ENCODE assay signal across 1 cellular context in the genomic region with DNA sequence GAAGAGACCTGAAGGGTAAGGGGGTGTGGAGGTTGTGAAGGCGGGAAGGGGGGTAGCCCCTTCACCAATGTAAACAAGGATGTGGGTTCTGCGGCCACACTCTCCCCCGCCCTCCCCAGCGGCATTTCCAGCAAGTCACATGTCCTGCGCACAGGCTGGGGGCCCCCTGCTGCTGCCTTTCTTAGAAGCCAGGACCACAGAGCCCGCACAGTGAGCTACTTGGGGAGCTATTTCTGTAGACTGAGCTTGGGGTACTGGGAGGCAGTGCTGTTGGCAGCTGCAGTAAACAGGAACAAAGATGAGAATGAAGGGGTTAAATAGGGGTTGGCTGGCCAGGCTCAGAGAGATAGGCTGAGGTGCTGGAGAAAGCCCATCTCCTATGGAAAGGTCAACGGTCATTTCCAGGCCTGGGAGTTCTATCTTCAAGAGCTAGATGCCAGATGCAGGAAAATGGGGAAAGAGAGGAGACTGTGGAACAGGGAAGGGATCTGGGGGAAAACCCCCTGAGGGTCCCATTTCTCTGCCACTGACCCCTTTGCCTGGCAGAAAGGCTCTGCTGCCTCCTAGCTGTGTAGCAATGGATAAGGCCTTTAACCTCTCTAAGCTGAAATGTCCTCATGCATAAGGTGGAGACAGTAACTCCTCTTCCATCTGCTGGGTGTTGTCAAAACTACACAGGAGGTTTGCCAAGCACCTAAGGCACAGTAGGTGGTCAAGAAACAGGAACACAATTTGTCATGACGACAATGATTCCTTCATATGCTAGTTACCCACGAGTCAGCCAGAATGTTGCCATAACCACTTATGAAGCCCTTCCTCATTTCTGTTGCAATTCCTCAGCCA.
TF ChIP-seq lines count a peak whose summit lies in the region.

No MANE protein-coding gene starts in this region.

TF ChIP-seq in GM12878, 131 proteins besides CTCF, POLR2A, EP300 and RAD21 (continued from another document and continues in another):
- TF ChIP-seq, protein P1, sequence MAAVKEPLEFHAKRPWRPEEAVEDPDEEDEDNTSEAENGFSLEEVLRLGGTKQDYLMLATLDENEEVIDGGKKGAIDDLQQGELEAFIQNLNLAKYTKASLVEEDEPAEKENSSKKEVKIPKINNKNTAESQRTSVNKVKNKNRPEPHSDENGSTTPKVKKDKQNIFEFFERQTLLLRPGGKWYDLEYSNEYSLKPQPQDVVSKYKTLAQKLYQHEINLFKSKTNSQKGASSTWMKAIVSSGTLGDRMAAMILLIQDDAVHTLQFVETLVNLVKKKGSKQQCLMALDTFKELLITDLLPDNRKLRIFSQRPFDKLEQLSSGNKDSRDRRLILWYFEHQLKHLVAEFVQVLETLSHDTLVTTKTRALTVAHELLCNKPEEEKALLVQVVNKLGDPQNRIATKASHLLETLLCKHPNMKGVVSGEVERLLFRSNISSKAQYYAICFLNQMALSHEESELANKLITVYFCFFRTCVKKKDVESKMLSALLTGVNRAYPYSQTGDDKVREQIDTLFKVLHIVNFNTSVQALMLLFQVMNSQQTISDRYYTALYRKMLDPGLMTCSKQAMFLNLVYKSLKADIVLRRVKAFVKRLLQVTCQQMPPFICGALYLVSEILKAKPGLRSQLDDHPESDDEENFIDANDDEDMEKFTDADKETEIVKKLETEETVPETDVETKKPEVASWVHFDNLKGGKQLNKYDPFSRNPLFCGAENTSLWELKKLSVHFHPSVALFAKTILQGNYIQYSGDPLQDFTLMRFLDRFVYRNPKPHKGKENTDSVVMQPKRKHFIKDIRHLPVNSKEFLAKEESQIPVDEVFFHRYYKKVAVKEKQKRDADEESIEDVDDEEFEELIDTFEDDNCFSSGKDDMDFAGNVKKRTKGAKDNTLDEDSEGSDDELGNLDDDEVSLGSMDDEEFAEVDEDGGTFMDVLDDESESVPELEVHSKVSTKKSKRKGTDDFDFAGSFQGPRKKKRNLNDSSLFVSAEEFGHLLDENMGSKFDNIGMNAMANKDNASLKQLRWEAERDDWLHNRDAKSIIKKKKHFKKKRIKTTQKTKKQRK (IDR thresholded peaks at IDR 0.05; ENCODE audit: low read depth, low read length), result no peak
- no peak for TF ChIP-seq ZNF622 (IDR thresholded peaks at IDR 0.05)
- TF ChIP-seq RELA (IDR thresholded peaks at IDR 0.05; ENCODE audit: borderline replicate concordance, partially characterized antibody), result peak; percentile 89
- TF ChIP-seq SUPT20H (IDR thresholded peaks at IDR 0.05; ENCODE audit: borderline replicate concordance, control insufficient read depth, low read depth, low read length), result no peak
- TF ChIP-seq TARDBP (IDR thresholded peaks at IDR 0.05; ENCODE audit: borderline replicate concordance), result no peak
- no peak; a peak in 1 of 4 replicates for TF ChIP-seq CEBPB (IDR thresholded peaks at IDR 0.05; ENCODE audit: borderline replicate concordance in 1 of 2, low read depth in 2 of 2, low read length in 2 of 2)
- peak; percentile 89 for TF ChIP-seq GATAD2B (conservative IDR thresholded peaks at IDR 0.05; ENCODE audit: low read depth)
- TF ChIP-seq, protein P2, sequence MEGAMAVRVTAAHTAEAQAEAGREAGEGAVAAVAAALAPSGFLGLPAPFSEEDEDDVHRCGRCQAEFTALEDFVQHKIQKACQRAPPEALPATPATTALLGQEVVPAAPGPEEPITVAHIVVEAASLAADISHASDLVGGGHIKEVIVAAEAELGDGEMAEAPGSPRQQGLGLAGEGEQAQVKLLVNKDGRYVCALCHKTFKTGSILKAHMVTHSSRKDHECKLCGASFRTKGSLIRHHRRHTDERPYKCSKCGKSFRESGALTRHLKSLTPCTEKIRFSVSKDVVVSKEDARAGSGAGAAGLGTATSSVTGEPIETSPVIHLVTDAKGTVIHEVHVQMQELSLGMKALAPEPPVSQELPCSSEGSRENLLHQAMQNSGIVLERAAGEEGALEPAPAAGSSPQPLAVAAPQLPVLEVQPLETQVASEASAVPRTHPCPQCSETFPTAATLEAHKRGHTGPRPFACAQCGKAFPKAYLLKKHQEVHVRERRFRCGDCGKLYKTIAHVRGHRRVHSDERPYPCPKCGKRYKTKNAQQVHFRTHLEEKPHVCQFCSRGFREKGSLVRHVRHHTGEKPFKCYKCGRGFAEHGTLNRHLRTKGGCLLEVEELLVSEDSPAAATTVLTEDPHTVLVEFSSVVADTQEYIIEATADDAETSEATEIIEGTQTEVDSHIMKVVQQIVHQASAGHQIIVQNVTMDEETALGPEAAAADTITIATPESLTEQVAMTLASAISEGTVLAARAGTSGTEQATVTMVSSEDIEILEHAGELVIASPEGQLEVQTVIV (IDR thresholded peaks at IDR 0.05; ENCODE audit: borderline replicate concordance, partially characterized antibody), result no peak
- 0 out of 2 replicates have a peak, but pooled peaks have one; percentile 11 for TF ChIP-seq RCOR1 (conservative IDR thresholded peaks at IDR 0.05; ENCODE audit: low read depth, low read length)
- TF ChIP-seq CHD4 (IDR thresholded peaks at IDR 0.05), result no peak
- TF ChIP-seq WRNIP1 (IDR thresholded peaks at IDR 0.05; ENCODE audit: borderline replicate concordance, low read depth, low read length), result peak; percentile 42; the same call in 1 of the 2 replicates
- no peak for TF ChIP-seq HDGF (IDR thresholded peaks at IDR 0.05)
- TF ChIP-seq ZNF384 (IDR thresholded peaks at IDR 0.05; ENCODE audit: borderline replicate concordance, low read depth, low read length), result no peak; the same call in 1 of the 2 replicates
- TF ChIP-seq DPF2 (IDR thresholded peaks at IDR 0.05), result peak; percentile 87
- TF ChIP-seq RB1 (IDR thresholded peaks at IDR 0.05; ENCODE audit: borderline replicate concordance), result peak; percentile 76; the same call in 1 of the 2 replicates
- TF ChIP-seq ZBED1 (IDR thresholded peaks at IDR 0.05; ENCODE audit: borderline replicate concordance), result peak; percentile 24; the same call in 1 of the 2 replicates
- peak; percentile 90 for TF ChIP-seq TCF12 (IDR thresholded peaks at IDR 0.05; ENCODE audit: low read depth, low read length)
- TF ChIP-seq ZNF24 (IDR thresholded peaks at IDR 0.05), result peak; percentile 34; the same call in 1 of the 2 replicates
- no peak for TF ChIP-seq SRF (IDR thresholded peaks at IDR 0.05; ENCODE audit: low read depth in 2 of 2, low read length in 2 of 2)
- peak; percentile 32; the same call in 1 of the 2 replicates for TF ChIP-seq NR2C1 (IDR thresholded peaks at IDR 0.05)
- TF ChIP-seq, protein P3, sequence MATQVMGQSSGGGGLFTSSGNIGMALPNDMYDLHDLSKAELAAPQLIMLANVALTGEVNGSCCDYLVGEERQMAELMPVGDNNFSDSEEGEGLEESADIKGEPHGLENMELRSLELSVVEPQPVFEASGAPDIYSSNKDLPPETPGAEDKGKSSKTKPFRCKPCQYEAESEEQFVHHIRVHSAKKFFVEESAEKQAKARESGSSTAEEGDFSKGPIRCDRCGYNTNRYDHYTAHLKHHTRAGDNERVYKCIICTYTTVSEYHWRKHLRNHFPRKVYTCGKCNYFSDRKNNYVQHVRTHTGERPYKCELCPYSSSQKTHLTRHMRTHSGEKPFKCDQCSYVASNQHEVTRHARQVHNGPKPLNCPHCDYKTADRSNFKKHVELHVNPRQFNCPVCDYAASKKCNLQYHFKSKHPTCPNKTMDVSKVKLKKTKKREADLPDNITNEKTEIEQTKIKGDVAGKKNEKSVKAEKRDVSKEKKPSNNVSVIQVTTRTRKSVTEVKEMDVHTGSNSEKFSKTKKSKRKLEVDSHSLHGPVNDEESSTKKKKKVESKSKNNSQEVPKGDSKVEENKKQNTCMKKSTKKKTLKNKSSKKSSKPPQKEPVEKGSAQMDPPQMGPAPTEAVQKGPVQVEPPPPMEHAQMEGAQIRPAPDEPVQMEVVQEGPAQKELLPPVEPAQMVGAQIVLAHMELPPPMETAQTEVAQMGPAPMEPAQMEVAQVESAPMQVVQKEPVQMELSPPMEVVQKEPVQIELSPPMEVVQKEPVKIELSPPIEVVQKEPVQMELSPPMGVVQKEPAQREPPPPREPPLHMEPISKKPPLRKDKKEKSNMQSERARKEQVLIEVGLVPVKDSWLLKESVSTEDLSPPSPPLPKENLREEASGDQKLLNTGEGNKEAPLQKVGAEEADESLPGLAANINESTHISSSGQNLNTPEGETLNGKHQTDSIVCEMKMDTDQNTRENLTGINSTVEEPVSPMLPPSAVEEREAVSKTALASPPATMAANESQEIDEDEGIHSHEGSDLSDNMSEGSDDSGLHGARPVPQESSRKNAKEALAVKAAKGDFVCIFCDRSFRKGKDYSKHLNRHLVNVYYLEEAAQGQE (IDR thresholded peaks at IDR 0.05; ENCODE audit: low read depth, low read length), result peak; percentile 9; the same call in 1 of the 2 replicates
- peak; percentile 92 for TF ChIP-seq CREM (IDR thresholded peaks at IDR 0.05; ENCODE audit: low read depth)
- TF ChIP-seq, protein P4, sequence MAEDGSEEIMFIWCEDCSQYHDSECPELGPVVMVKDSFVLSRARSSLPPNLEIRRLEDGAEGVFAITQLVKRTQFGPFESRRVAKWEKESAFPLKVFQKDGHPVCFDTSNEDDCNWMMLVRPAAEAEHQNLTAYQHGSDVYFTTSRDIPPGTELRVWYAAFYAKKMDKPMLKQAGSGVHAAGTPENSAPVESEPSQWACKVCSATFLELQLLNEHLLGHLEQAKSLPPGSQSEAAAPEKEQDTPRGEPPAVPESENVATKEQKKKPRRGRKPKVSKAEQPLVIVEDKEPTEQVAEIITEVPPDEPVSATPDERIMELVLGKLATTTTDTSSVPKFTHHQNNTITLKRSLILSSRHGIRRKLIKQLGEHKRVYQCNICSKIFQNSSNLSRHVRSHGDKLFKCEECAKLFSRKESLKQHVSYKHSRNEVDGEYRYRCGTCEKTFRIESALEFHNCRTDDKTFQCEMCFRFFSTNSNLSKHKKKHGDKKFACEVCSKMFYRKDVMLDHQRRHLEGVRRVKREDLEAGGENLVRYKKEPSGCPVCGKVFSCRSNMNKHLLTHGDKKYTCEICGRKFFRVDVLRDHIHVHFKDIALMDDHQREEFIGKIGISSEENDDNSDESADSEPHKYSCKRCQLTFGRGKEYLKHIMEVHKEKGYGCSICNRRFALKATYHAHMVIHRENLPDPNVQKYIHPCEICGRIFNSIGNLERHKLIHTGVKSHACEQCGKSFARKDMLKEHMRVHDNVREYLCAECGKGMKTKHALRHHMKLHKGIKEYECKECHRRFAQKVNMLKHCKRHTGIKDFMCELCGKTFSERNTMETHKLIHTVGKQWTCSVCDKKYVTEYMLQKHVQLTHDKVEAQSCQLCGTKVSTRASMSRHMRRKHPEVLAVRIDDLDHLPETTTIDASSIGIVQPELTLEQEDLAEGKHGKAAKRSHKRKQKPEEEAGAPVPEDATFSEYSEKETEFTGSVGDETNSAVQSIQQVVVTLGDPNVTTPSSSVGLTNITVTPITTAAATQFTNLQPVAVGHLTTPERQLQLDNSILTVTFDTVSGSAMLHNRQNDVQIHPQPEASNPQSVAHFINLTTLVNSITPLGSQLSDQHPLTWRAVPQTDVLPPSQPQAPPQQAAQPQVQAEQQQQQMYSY (CRISPR knock-in tag; IDR thresholded peaks at IDR 0.05), result no peak
- TF ChIP-seq, protein P5, sequence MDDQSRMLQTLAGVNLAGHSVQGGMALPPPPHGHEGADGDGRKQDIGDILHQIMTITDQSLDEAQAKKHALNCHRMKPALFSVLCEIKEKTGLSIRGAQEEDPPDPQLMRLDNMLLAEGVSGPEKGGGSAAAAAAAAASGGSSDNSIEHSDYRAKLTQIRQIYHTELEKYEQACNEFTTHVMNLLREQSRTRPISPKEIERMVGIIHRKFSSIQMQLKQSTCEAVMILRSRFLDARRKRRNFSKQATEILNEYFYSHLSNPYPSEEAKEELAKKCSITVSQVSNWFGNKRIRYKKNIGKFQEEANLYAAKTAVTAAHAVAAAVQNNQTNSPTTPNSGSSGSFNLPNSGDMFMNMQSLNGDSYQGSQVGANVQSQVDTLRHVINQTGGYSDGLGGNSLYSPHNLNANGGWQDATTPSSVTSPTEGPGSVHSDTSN (IDR thresholded peaks at IDR 0.05; ENCODE audit: insufficient replicate concordance, low read depth, low read length), result no peak
- TF ChIP-seq, protein P6, sequence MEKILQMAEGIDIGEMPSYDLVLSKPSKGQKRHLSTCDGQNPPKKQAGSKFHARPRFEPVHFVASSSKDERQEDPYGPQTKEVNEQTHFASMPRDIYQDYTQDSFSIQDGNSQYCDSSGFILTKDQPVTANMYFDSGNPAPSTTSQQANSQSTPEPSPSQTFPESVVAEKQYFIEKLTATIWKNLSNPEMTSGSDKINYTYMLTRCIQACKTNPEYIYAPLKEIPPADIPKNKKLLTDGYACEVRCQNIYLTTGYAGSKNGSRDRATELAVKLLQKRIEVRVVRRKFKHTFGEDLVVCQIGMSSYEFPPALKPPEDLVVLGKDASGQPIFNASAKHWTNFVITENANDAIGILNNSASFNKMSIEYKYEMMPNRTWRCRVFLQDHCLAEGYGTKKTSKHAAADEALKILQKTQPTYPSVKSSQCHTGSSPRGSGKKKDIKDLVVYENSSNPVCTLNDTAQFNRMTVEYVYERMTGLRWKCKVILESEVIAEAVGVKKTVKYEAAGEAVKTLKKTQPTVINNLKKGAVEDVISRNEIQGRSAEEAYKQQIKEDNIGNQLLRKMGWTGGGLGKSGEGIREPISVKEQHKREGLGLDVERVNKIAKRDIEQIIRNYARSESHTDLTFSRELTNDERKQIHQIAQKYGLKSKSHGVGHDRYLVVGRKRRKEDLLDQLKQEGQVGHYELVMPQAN (conservative IDR thresholded peaks at IDR 0.05), result no peak; the same call in 1 of the 2 replicates
- TF ChIP-seq, protein P7, sequence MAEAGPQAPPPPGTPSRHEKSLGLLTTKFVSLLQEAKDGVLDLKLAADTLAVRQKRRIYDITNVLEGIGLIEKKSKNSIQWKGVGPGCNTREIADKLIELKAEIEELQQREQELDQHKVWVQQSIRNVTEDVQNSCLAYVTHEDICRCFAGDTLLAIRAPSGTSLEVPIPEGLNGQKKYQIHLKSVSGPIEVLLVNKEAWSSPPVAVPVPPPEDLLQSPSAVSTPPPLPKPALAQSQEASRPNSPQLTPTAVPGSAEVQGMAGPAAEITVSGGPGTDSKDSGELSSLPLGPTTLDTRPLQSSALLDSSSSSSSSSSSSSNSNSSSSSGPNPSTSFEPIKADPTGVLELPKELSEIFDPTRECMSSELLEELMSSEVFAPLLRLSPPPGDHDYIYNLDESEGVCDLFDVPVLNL (IDR thresholded peaks at IDR 0.05; ENCODE audit: low read depth, low read length), result no peak
- TF ChIP-seq, protein P8, sequence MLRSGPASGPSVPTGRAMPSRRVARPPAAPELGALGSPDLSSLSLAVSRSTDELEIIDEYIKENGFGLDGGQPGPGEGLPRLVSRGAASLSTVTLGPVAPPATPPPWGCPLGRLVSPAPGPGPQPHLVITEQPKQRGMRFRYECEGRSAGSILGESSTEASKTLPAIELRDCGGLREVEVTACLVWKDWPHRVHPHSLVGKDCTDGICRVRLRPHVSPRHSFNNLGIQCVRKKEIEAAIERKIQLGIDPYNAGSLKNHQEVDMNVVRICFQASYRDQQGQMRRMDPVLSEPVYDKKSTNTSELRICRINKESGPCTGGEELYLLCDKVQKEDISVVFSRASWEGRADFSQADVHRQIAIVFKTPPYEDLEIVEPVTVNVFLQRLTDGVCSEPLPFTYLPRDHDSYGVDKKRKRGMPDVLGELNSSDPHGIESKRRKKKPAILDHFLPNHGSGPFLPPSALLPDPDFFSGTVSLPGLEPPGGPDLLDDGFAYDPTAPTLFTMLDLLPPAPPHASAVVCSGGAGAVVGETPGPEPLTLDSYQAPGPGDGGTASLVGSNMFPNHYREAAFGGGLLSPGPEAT (IDR thresholded peaks at IDR 0.05; ENCODE audit: low read depth), result peak; percentile 90
- TF ChIP-seq, protein P9, sequence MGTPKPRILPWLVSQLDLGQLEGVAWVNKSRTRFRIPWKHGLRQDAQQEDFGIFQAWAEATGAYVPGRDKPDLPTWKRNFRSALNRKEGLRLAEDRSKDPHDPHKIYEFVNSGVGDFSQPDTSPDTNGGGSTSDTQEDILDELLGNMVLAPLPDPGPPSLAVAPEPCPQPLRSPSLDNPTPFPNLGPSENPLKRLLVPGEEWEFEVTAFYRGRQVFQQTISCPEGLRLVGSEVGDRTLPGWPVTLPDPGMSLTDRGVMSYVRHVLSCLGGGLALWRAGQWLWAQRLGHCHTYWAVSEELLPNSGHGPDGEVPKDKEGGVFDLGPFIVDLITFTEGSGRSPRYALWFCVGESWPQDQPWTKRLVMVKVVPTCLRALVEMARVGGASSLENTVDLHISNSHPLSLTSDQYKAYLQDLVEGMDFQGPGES (IDR thresholded peaks at IDR 0.05), result no peak
- TF ChIP-seq MYB (IDR thresholded peaks at IDR 0.05; ENCODE audit: borderline replicate concordance, low read depth, low read length), result no peak
- TF ChIP-seq SMC3 (IDR thresholded peaks at IDR 0.05; ENCODE audit: borderline replicate concordance, low read length), result peak; percentile 21; the same call in 1 of the 2 replicates
